8 cellular contexts compared by ENCODE assay signal in genomic region chr14:89767861-89768268, GRCh38.
DNase-seq lines count a peak whose midpoint lies in the region; ATAC-seq, FAIRE-seq and TF ChIP-seq lines count a peak whose summit lies in the region.

No MANE protein-coding gene starts in this region.

- CTCF ChIA-PET in H1 (lab: Charles Lee; ENCODE audit: partially characterized antibody), result interaction anchor here (0.6 to 3.0 kb wide), 6 partner anchors 9 to 209 kb away, joined by 3 to 9 read pairs (median 3); no protein-coding TSS in a partner anchor

- H3K36me3 ChIP-seq in H1 (ENCODE audit: control insufficient read depth in 2 of 4, insufficient read depth in 4 of 4, low read length in 3 of 4) (no peaks in the 10 kb centered on the region), tibial nerve (no peaks in the 10 kb centered on the region)

- no peak overlapping the region for H2BK15ac ChIP-seq in H1 (ENCODE audit: low read length)

- no peaks in the 10 kb centered on the region for H3K79me2 ChIP-seq in H1 (ENCODE audit: control insufficient read depth in 1 of 2, insufficient read depth in 2 of 2, low read length in 2 of 2)

- no peaks in the 10 kb centered on the region for H3K9me3 ChIP-seq in H1 (ENCODE audit: insufficient read depth in 2 of 2, low read depth in 1 of 2, low read length in 1 of 2)
- no peaks in the 10 kb centered on the region for H3K9me3 ChIP-seq in tibial nerve

- no peak overlapping the region for H2BK5ac ChIP-seq in H1 (ENCODE audit: low read depth, low read length)

- POLR2A ChIA-PET in H1 (lab: Charles Lee; ENCODE audit: partially characterized antibody), result no interaction called here

- H3K36me3 Mint-ChIP-seq in natural killer cell treated with Interleukin-12 subunit alpha and Interleukin-12 subunit beta and Interleukin-15 and Interleukin-18, amount 100 ng/mL, for 72 hours, result no peaks in the 10 kb centered on the region

- no peak overlapping the region for H3K4me2 ChIP-seq in H1 (ENCODE audit: insufficient read depth in 1 of 2, low read depth in 2 of 2, low read length in 2 of 2)

- no peak overlapping the region for H2AK5ac ChIP-seq in H1 (ENCODE audit: low read depth, low read length)

- H3K27me3 Mint-ChIP-seq in natural killer cell treated with Interleukin-12 subunit alpha and Interleukin-12 subunit beta and Interleukin-15 and Interleukin-18, amount 100 ng/mL, for 72 hours, result peaks cover 0 to 2% of the 10 kb centered on the region in 2 donors

- TF ChIP-seq EP300 in H1 (IDR thresholded peaks at IDR 0.05; ENCODE audit: borderline replicate concordance in 1 of 2, low read depth in 2 of 2, low read length in 2 of 2), result no peak
- TF ChIP-seq EP300 in tibial nerve (IDR thresholded peaks at IDR 0.05), result no peak

- no peak overlapping the region for H3K18ac ChIP-seq in H1 (ENCODE audit: extremely low read depth, low read length)

- no peak overlapping the region for H3K56ac ChIP-seq in H1 (replicated peaks; ENCODE audit: insufficient read length, low read depth, low read length)

- no peak overlapping the region for H3K23ac ChIP-seq in H1 (ENCODE audit: insufficient read length)

- no peaks in the 10 kb centered on the region for H4K20me1 ChIP-seq in H1 (replicated peaks in 1 of 2; ENCODE audit: control insufficient read depth in 1 of 2, insufficient read depth in 2 of 2, low read length in 2 of 2)

- peak overlapping the region; percentile 32 for H3K4me3 Mint-ChIP-seq in natural killer cell treated with Interleukin-12 subunit alpha and Interleukin-12 subunit beta and Interleukin-15 and Interleukin-18, amount 100 ng/mL, for 72 hours

- no peak overlapping the region for H2AFZ ChIP-seq in H1 (ENCODE audit: low read length)

- DNase-seq in Right ventricle myocardium inferior (ENCODE audit: missing footprints), result no peak
- DNase-seq in cardiac septum (ENCODE audit: low spot score), result no peak
- peak; percentile 70 to 83 for DNase-seq in NCI-H524 (lab: John Stamatoyannopoulos, UW)
- DNase-seq in activated CD4-positive, alpha-beta T cell treated with anti-CD3 and anti-CD28 coated beads, Interleukin-2, amount 50 U/mL, for 48 hours, result peak; percentile 59 to 67
- no peak for DNase-seq in H1 (ENCODE audit: low read depth in 1 of 2, low spot score in 2 of 2)
- DNase-seq in natural killer cell treated with Interleukin-12 subunit alpha and Interleukin-12 subunit beta and Interleukin-15 and Interleukin-18, amount 100 ng/mL, for 72 hours (ENCODE audit: low spot score), result peak; percentile 65
- DNase-seq in tibial nerve (ENCODE audit: low spot score in 2 of 2), result no peak

- H3K9me3 Mint-ChIP-seq in natural killer cell treated with Interleukin-12 subunit alpha and Interleukin-12 subunit beta and Interleukin-15 and Interleukin-18, amount 100 ng/mL, for 72 hours, result no peaks in the 10 kb centered on the region

- TF ChIP-seq POLR2A in H1 (IDR thresholded peaks at IDR 0.05; ENCODE audit: control extremely low read depth in 1 of 2, low read depth in 2 of 2, low read length in 2 of 2) (no peak), tibial nerve (IDR thresholded peaks at IDR 0.05) (no peak)

- H3K4me1 Mint-ChIP-seq in natural killer cell treated with Interleukin-12 subunit alpha and Interleukin-12 subunit beta and Interleukin-15 and Interleukin-18, amount 100 ng/mL, for 72 hours (ENCODE audit: low read depth in 2 of 2), result peaks cover 23 to 28% of the 10 kb centered on the region in 2 donors

- no peak overlapping the region for H3K4me3 ChIP-seq in H1 (ENCODE audit: extremely low read depth in 1 of 4, insufficient read depth in 2 of 4, low read depth in 3 of 4, low read length in 4 of 4)
- no peak overlapping the region for H3K4me3 ChIP-seq in tibial nerve

- no peak overlapping the region for H4K91ac ChIP-seq in H1 (replicated peaks; ENCODE audit: insufficient read length, low read length)

- H4K5ac ChIP-seq in H1 (ENCODE audit: insufficient read length, low read depth, low read length), result no peak overlapping the region

- H3K27ac ChIP-seq in H1 (ENCODE audit: low read depth, low read length) (no peak overlapping the region), tibial nerve (no peak overlapping the region)

- intact Hi-C loops in Right ventricle myocardium inferior (cut with DNase I), result loop anchor here (10.0 kb wide), 3 partner anchors 153 to 583 kb away; no protein-coding TSS in a partner anchor
- intact Hi-C loops in cardiac septum (cut with DNase I), result loop anchor here (10.0 kb wide), 3 partner anchors 133 to 723 kb away; no protein-coding TSS in a partner anchor

- peak; percentile 26 for ATAC-seq in Right ventricle myocardium inferior
- ATAC-seq in HG02938 (IDR thresholded peaks at IDR 0.05; ENCODE audit: unreplicated experiment), result peak; percentile 75
- ATAC-seq in natural killer cell treated with Interleukin-12 subunit alpha and Interleukin-12 subunit beta and Interleukin-15 and Interleukin-18, amount 100 ng/mL, for 72 hours, result peak; percentile 69 to 72

- peak overlapping the region; percentile 60 to 87 for H3K27ac Mint-ChIP-seq in natural killer cell treated with Interleukin-12 subunit alpha and Interleukin-12 subunit beta and Interleukin-15 and Interleukin-18, amount 100 ng/mL, for 72 hours

- peak; percentile 82 for FAIRE-seq in H1 (lab: Jason Lieb, UNC)

- H3K14ac ChIP-seq in H1 (ENCODE audit: insufficient read length), result no peak overlapping the region

- H3K79me1 ChIP-seq in H1 (ENCODE audit: low read depth, low read length), result no peaks in the 10 kb centered on the region

- WGBS in H1 (ENCODE audit: extremely low coverage in 1 of 2, insufficient coverage in 1 of 2, insufficient read length in 1 of 2, insufficient replicate concordance in 2 of 2, low coverage in 1 of 2, low lambda C conversion rate in 2 of 2, missing lambda C conversion rate in 1 of 2), 2 experiments, result 25% methylated on average over 4 of the region's 4 CpGs; no CpG with 5 or more reads in 1 of the 2 experiments
- 44 to 45% methylated on average over 4 of the region's 4 CpGs for WGBS in tibial nerve, 2 donors

- peaks cover 0 to 7% (median under 1%) of the 10 kb centered on the region in 4 experiments; a peak in 3 of 7 replicates for H3K4me1 ChIP-seq in H1 (replicated peaks in 1 of 4; ENCODE audit: control insufficient read depth in 3 of 4, insufficient read depth in 4 of 4, low read length in 3 of 4)
- no peaks in the 10 kb centered on the region for H3K4me1 ChIP-seq in tibial nerve

- no peaks in the 10 kb centered on the region for H3K23me2 ChIP-seq in H1 (ENCODE audit: low read depth, low read length)

- peak; percentile 43 to 89 (median 77) for TF ChIP-seq CTCF in H1 (IDR thresholded peaks at IDR 0.05; ENCODE audit: control extremely low read depth in 1 of 3, insufficient read depth in 1 of 3, low read depth in 1 of 3, low read length in 3 of 3)
- TF ChIP-seq CTCF in tibial nerve (IDR thresholded peaks at IDR 0.05), result peak in 4 of 5 experiments; percentile 32 to 60 (median 46)

- H3K9ac ChIP-seq in H1 (replicated peaks in 1 of 4; ENCODE audit: extremely low read depth in 1 of 4, low read depth in 3 of 4, low read length in 3 of 4), result no peak overlapping the region

- no peaks in the 10 kb centered on the region for H3K27me3 ChIP-seq in H1 (replicated peaks in 1 of 4; ENCODE audit: control insufficient read depth in 3 of 4, extremely low read depth in 1 of 4, insufficient read depth in 3 of 4, low read length in 3 of 4)
- no peaks in the 10 kb centered on the region for H3K27me3 ChIP-seq in tibial nerve

- no peak overlapping the region for H3K4ac ChIP-seq in H1 (replicated peaks; ENCODE audit: insufficient read length, low read depth, low read length)

- no peak overlapping the region for H2BK120ac ChIP-seq in H1 (replicated peaks; ENCODE audit: low read depth, low read length)

- no peak overlapping the region for H4K8ac ChIP-seq in H1 (ENCODE audit: extremely low read depth, insufficient read depth, low read length)

- no peak overlapping the region for H2BK12ac ChIP-seq in H1 (ENCODE audit: low read depth, low read length)

- TF ChIP-seq RAD21 in H1 (IDR thresholded peaks at IDR 0.05 in 1 of 2, conservative IDR thresholded peaks at IDR 0.05 in 1 of 2; ENCODE audit: low read depth in 2 of 2, low read length in 2 of 2), result peak; percentile 97 to 98

- no peak overlapping the region for H2BK20ac ChIP-seq in H1 (ENCODE audit: low read length)

TF ChIP-seq in H1, 55 proteins besides CTCF, POLR2A, EP300 and RAD21:
- TF ChIP-seq SIN3A (conservative IDR thresholded peaks at IDR 0.05 in 1 of 2, IDR thresholded peaks at IDR 0.05 in 1 of 2; ENCODE audit: low read depth in 1 of 2, low read length in 2 of 2) (peak in 1 of 2 experiments; percentile 58; a peak in 1 of 4 replicates), SP4 (IDR thresholded peaks at IDR 0.05; ENCODE audit: low read length) (peak; percentile 31; the same call in 1 of the 2 replicates), YY1 (IDR thresholded peaks at IDR 0.05; ENCODE audit: low read depth, low read length) (peak; percentile 82), RXRA (IDR thresholded peaks at IDR 0.05; ENCODE audit: insufficient read depth, low read depth, low read length) (no peak)
TF ChIP-seq in H1: peak in this region for 3.

Comparison
In these comparisons a context has a peak if more than half of its experiments do, and no peak if none do; other contexts are left out.
1. DNase-seq: peak in NCI-H524 (2 of 2), activated CD4-positive, alpha-beta T cell treated with anti-CD3 and anti-CD28 coated beads, Interleukin-2, amount 50 U/mL, for 48 hours (2 of 2) and natural killer cell treated with Interleukin-12 subunit alpha and Interleukin-12 subunit beta and Interleukin-15 and Interleukin-18, amount 100 ng/mL, for 72 hours (single experiment); none in Right ventricle myocardium inferior (single experiment), cardiac septum (single experiment), H1 (0 of 2) and tibial nerve (0 of 2).
2. Peak in every context shown above with its lines, with median percentiles within 50 percentile points of each other: ATAC-seq.